15 cellular contexts compared by ENCODE assay signal in the genomic region with DNA sequence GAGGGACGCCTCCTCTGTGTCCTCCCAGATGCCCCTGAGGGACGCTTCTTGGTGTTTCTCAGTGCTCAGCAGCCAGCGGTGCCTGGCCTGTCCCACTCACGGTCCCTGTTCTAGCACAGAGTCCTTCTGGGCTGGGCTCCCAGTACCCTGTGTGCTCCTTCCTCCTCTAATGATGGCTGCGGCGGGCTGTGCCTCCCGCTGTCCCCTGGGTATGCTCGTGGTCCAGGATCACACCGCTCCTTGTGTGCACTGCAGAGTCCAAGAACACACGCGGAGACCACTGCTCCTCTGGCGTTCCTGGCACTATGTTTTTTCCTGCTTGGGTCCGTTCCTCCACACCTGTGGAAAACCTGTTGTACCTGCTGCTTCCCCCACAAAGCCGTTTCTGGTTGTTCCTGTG. TPM values are rescaled to one million over a fixed set of nuclear protein-coding genes. Genes with fewer than 3 reads are reported as not detected.
DNase-seq lines count a peak whose midpoint lies in the region; ATAC-seq and TF ChIP-seq lines count a peak whose summit lies in the region.
"Had no signal": no experiment of that assay in that cellular context is flagged by ENCODE, and none has a peak within 500 bp of the region (broad histone marks: within the 10 kb centered on the region; RNA-seq: fewer than 3 reads in every experiment).

No MANE protein-coding gene starts in this region.

- no peaks in the 10 kb centered on the region for H4K20me1 ChIP-seq in HCT116 (ENCODE audit: insufficient read depth)

- H3K9me2 ChIP-seq in HCT116 (ENCODE audit: insufficient read depth) = no peaks in the 10 kb centered on the region

- DNase-seq in activated naive CD8-positive, alpha-beta T cell treated with anti-CD3 and anti-CD28 coated beads, Interleukin-2, amount 50 U/mL, for 24 hours = peak; percentile 1
- no peak for DNase-seq in activated naive CD8-positive, alpha-beta T cell treated with anti-CD3 and anti-CD28 coated beads for 36 hours
- DNase-seq in HCT116 (ENCODE audit: low read depth, low spot score) (no peak), islet precursor cell (peak; percentile 54), germinal center (ENCODE audit: low spot score) (no peak), superior temporal gyrus (ENCODE audit: extremely low spot score) (no peak), NCI-H748 treated with DMSO at 0.1 percent for 48 hours (lab: John Stamatoyannopoulos, UW) (no peak)
- DNase-seq: CD4-positive, alpha-beta memory T cell; COR-L47; DMS153; DND-41; GOT3 had no signal

- no peak overlapping the region for H3K27ac ChIP-seq in HCT116 (ENCODE audit: low read depth, low read length)

- H3K4me3 Mint-ChIP-seq in activated naive CD8-positive, alpha-beta T cell treated with anti-CD3 and anti-CD28 coated beads, Interleukin-2, amount 50 U/mL, for 24 hours = no peak overlapping the region
- no peak overlapping the region for H3K4me3 Mint-ChIP-seq in activated naive CD8-positive, alpha-beta T cell treated with anti-CD3 and anti-CD28 coated beads for 36 hours
- H3K4me3 Mint-ChIP-seq in stimulated activated memory B cell treated with anti-CD40 and anti-IgM and Interleukin-4, amounts not matched to agents 10 μg/mL and 1 μg/mL and 100 μg/mL, for 72 hours = no peak overlapping the region
- H3K4me3 Mint-ChIP-seq: CD4-positive, alpha-beta memory T cell had no signal

- no peak overlapping the region for H3K4me2 ChIP-seq in HCT116 (ENCODE audit: low read length)

- BruUV-seq in HCT116 (replicated peaks; lab: Mats Ljungman, UMichigan) = no TSS peak

- no peaks in the 10 kb centered on the region for H3K36me3 ChIP-seq in HCT116 (ENCODE audit: control insufficient read depth in 1 of 2, insufficient read depth in 2 of 2, low read length in 2 of 2)
- H3K36me3 ChIP-seq: HAP-1 had no signal

- no peaks in the 10 kb centered on the region for H3K9me3 Mint-ChIP-seq in activated naive CD8-positive, alpha-beta T cell treated with anti-CD3 and anti-CD28 coated beads, Interleukin-2, amount 50 U/mL, for 24 hours
- H3K9me3 Mint-ChIP-seq in activated naive CD8-positive, alpha-beta T cell treated with anti-CD3 and anti-CD28 coated beads for 36 hours = no peaks in the 10 kb centered on the region
- no peaks in the 10 kb centered on the region for H3K9me3 Mint-ChIP-seq in stimulated activated memory B cell treated with anti-CD40 and anti-IgM and Interleukin-4, amounts not matched to agents 10 μg/mL and 1 μg/mL and 100 μg/mL, for 72 hours

- H3K9ac ChIP-seq in HCT116 (ENCODE audit: low read length) = no peak overlapping the region

- peaks cover 66% of the 10 kb centered on the region for H3K4me1 Mint-ChIP-seq in activated naive CD8-positive, alpha-beta T cell treated with anti-CD3 and anti-CD28 coated beads, Interleukin-2, amount 50 U/mL, for 24 hours
- peaks cover 60% of the 10 kb centered on the region for H3K4me1 Mint-ChIP-seq in activated naive CD8-positive, alpha-beta T cell treated with anti-CD3 and anti-CD28 coated beads for 36 hours
- H3K4me1 Mint-ChIP-seq in stimulated activated memory B cell treated with anti-CD40 and anti-IgM and Interleukin-4, amounts not matched to agents 10 μg/mL and 1 μg/mL and 100 μg/mL, for 72 hours = peaks cover 69% of the 10 kb centered on the region

- peaks cover 9% of the 10 kb centered on the region for H3K27me3 Mint-ChIP-seq in activated naive CD8-positive, alpha-beta T cell treated with anti-CD3 and anti-CD28 coated beads, Interleukin-2, amount 50 U/mL, for 24 hours
- H3K27me3 Mint-ChIP-seq in activated naive CD8-positive, alpha-beta T cell treated with anti-CD3 and anti-CD28 coated beads for 36 hours = peaks cover 16% of the 10 kb centered on the region
- no peaks in the 10 kb centered on the region for H3K27me3 Mint-ChIP-seq in stimulated activated memory B cell treated with anti-CD40 and anti-IgM and Interleukin-4, amounts not matched to agents 10 μg/mL and 1 μg/mL and 100 μg/mL, for 72 hours

- H3K9me3 ChIP-seq in HCT116 (ENCODE audit: control insufficient read depth in 1 of 2, insufficient read depth in 1 of 2, low read depth in 1 of 2, low read length in 2 of 2) = no peaks in the 10 kb centered on the region
- H3K9me3 ChIP-seq: HAP-1 had no signal

- intact Hi-C loops in HCT116 (cut with micrococcal nuclease) = no loop called here

- POLR2A ChIA-PET in HCT116 (lab: Charles Lee) = no interaction called here

- TF ChIP-seq POLR2A in HCT116 (IDR thresholded peaks at IDR 0.05; ENCODE audit: borderline replicate concordance, extremely low read depth, insufficient read depth, insufficient read length) = no peak

- H3K4me3 ChIP-seq in HCT116 (replicated peaks in 1 of 2; ENCODE audit: low read depth in 1 of 2, low read length in 2 of 2) = no peak overlapping the region
- H3K4me3 ChIP-seq: HAP-1 had no signal

- no peaks in the 10 kb centered on the region for H3K36me3 Mint-ChIP-seq in activated naive CD8-positive, alpha-beta T cell treated with anti-CD3 and anti-CD28 coated beads, Interleukin-2, amount 50 U/mL, for 24 hours (ENCODE audit: low read depth)
- H3K36me3 Mint-ChIP-seq in activated naive CD8-positive, alpha-beta T cell treated with anti-CD3 and anti-CD28 coated beads for 36 hours = no peaks in the 10 kb centered on the region
- H3K36me3 Mint-ChIP-seq in stimulated activated memory B cell treated with anti-CD40 and anti-IgM and Interleukin-4, amounts not matched to agents 10 μg/mL and 1 μg/mL and 100 μg/mL, for 72 hours = no peaks in the 10 kb centered on the region
- H3K36me3 Mint-ChIP-seq: CD4-positive, alpha-beta memory T cell had no signal

- no peak for TF ChIP-seq CTCF in HCT116 (IDR thresholded peaks at IDR 0.05 in 2 of 3, conservative IDR thresholded peaks at IDR 0.05 in 1 of 3; ENCODE audit: borderline replicate concordance in 1 of 3, insufficient read depth in 1 of 3, low read depth in 2 of 3, low read length in 2 of 3)

- H3K27me3 ChIP-seq in HCT116 (ENCODE audit: insufficient read depth, low read length) = peaks cover 91% of the 10 kb centered on the region

- RAD21 ChIA-PET in HCT116 (lab: Charles Lee; ENCODE audit: low non-redundant PET in 1 of 2, low total read pairs in 2 of 2, uncharacterized antibody in 2 of 2, unreplicated experiment in 2 of 2) = no interaction called here

- CTCF ChIA-PET in HCT116 (lab: Charles Lee) = no interaction called here

- ATAC-seq in activated naive CD8-positive, alpha-beta T cell treated with anti-CD3 and anti-CD28 coated beads, Interleukin-2, amount 50 U/mL, for 24 hours = no peak
- ATAC-seq in HCT116 = peak; percentile 37; the same call in 1 of the 2 replicates
- no peak for ATAC-seq in stimulated activated memory B cell treated with anti-CD40 and anti-IgM and Interleukin-4, amounts not matched to agents 10 μg/mL and 1 μg/mL and 100 μg/mL, for 72 hours

- TF ChIP-seq RAD21 in HCT116 (IDR thresholded peaks at IDR 0.05; ENCODE audit: low read depth) = no peak

- H3K27ac Mint-ChIP-seq in activated naive CD8-positive, alpha-beta T cell treated with anti-CD3 and anti-CD28 coated beads, Interleukin-2, amount 50 U/mL, for 24 hours = peak overlapping the region; percentile 24
- H3K27ac Mint-ChIP-seq in activated naive CD8-positive, alpha-beta T cell treated with anti-CD3 and anti-CD28 coated beads for 36 hours = no peak overlapping the region
- H3K27ac Mint-ChIP-seq in stimulated activated memory B cell treated with anti-CD40 and anti-IgM and Interleukin-4, amounts not matched to agents 10 μg/mL and 1 μg/mL and 100 μg/mL, for 72 hours = peak overlapping the region; percentile 72

- H2AFZ ChIP-seq in HCT116 (ENCODE audit: low read depth, low read length, poor library complexity, severe bottlenecking) = no peak overlapping the region

- H3K79me2 ChIP-seq in HCT116 (ENCODE audit: insufficient read depth, low read length) = no peaks in the 10 kb centered on the region

- peaks cover 0 to 6% of the 10 kb centered on the region in 2 experiments; a peak in 2 of 4 replicates for H3K4me1 ChIP-seq in HCT116 (ENCODE audit: control insufficient read depth in 1 of 2, insufficient read depth in 2 of 2, low read length in 2 of 2)
- H3K4me1 ChIP-seq: HAP-1 had no signal

TF ChIP-seq in HCT116, 20 proteins besides CTCF, POLR2A, EP300 and RAD21:
- no peak for TF ChIP-seq ZFX (IDR thresholded peaks at IDR 0.05)
- TF ChIP-seq ELF1 (IDR thresholded peaks at IDR 0.05; ENCODE audit: borderline replicate concordance, low read depth) = no peak
- no peak for TF ChIP-seq POLR2AphosphoS5 (IDR thresholded peaks at IDR 0.05; ENCODE audit: low read depth, low read length)
- TF ChIP-seq ZNF274 (IDR thresholded peaks at IDR 0.05; ENCODE audit: low read depth, low read length) = no peak

RNA-seq across cellular contexts. Expression of gene IRF8, which starts 15.1 kb away (rescaled TPM):
- 100 to 1,000 TPM; 230 to 234 TPM for total RNA-seq in activated naive CD8-positive, alpha-beta T cell treated with anti-CD3 and anti-CD28 coated beads for 36 hours
- total RNA-seq in HCT116 (2021; ENCODE audit: unreplicated experiment) = 0.61 TPM
- polyA plus RNA-seq in HCT116 (2012) = not detected in 2 replicates
- polyA plus RNA-seq: BJ had no signal

Comparison
In these comparisons a context has a peak if more than half of its experiments do, and no peak if none do; other contexts are left out.
1. DNase-seq: peak in activated naive CD8-positive, alpha-beta T cell treated with anti-CD3 and anti-CD28 coated beads, Interleukin-2, amount 50 U/mL, for 24 hours (single experiment) and islet precursor cell (single experiment); none in activated naive CD8-positive, alpha-beta T cell treated with anti-CD3 and anti-CD28 coated beads for 36 hours (single experiment), HCT116 (single experiment), germinal center (single experiment), superior temporal gyrus (single experiment) and NCI-H748 treated with DMSO at 0.1 percent for 48 hours (single experiment).
2. RNA of gene IRF8, which starts 15.1 kb away (total RNA-seq): 230 to 234 TPM in activated naive CD8-positive, alpha-beta T cell treated with anti-CD3 and anti-CD28 coated beads for 36 hours; 0.61 TPM in HCT116 (single experiment); every median in the first group is over 100 times any median in the second.